ENCODE assay signal across 8 cellular contexts in genomic region chr5:149564542-149565140, GRCh38. TPM values are rescaled to one million over a fixed set of nuclear protein-coding genes. Genes with fewer than 3 reads are reported as not detected.
DNase-seq lines count a peak whose midpoint lies in the region; ATAC-seq and TF ChIP-seq lines count a peak whose summit lies in the region.
"Not testable (repeated sequence)": the region's sequence is repeated elsewhere in the genome, so short reads cannot be mapped to it uniquely, and the experiment has no call there.

No MANE protein-coding gene starts in this region.

- not testable (repeated sequence) for H3K9me3 ChIP-seq in esophagus muscularis mucosa

- peak; percentile 88 for ATAC-seq in GM21825 (IDR thresholded peaks at IDR 0.05; ENCODE audit: unreplicated experiment)

- not testable (repeated sequence) for H3K36me3 ChIP-seq in GM06990 (ENCODE audit: control insufficient read depth, insufficient read depth, low read length); esophagus muscularis mucosa

- not testable (repeated sequence) for TF ChIP-seq EP300 in esophagus muscularis mucosa (IDR thresholded peaks at IDR 0.05)

- peaks cover 35 to 47% (median 41%) of the 10 kb centered on the region in 4 donors for H3K4me1 ChIP-seq in esophagus muscularis mucosa

- TF ChIP-seq CTCF in GM06990 (IDR thresholded peaks at IDR 0.05; ENCODE audit: insufficient read depth, low read length, poor library complexity, severe bottlenecking) (peak; percentile 44), esophagus muscularis mucosa (IDR thresholded peaks at IDR 0.05) (peak; percentile 62 to 76 (median 63)), type B pancreatic cell (conservative IDR thresholded peaks at IDR 0.05) (peak; percentile 85)

- H3K9me3 Mint-ChIP-seq in activated CD4-positive, alpha-beta T cell treated with anti-CD3 and anti-CD28 coated beads, Interleukin-2, amount 10 ng/mL, durations not matched to agents 7 days and 5 days; type B pancreatic cell: not testable (repeated sequence)

- CTCF ChIA-PET in activated CD4-positive, alpha-beta T cell treated with anti-CD3 and anti-CD28 coated beads, Interleukin-2, amount 10 ng/mL, durations not matched to agents 7 days and 5 days (lab: Charles Lee): interaction anchor here (0.7 to 1.6 kb wide), 8 partner anchors 13 to 197 kb away, joined by 3 to 5 read pairs (median 4); partner anchors contain the start of gene CSNK1A1

- intact Hi-C loops in esophagus muscularis mucosa (cut with DNase I): loop anchor here (2.0 to 5.0 kb wide), 2 partner anchors 122 to 197 kb away; no protein-coding TSS in a partner anchor

- H3K27me3 ChIP-seq in GM06990 (replicated peaks; ENCODE audit: control insufficient read depth, insufficient read depth, low read length); esophagus muscularis mucosa: not testable (repeated sequence)

- WGBS in esophagus muscularis mucosa: 62% methylated on average over 15 of the region's 15 CpGs

- H3K27me3 Mint-ChIP-seq in activated CD4-positive, alpha-beta T cell treated with anti-CD3 and anti-CD28 coated beads, Interleukin-2, amount 10 ng/mL, durations not matched to agents 7 days and 5 days; type B pancreatic cell: not testable (repeated sequence)

- DNase-seq in GM06990 (ENCODE audit: extremely low read depth, insufficient read length) (peak; percentile 44), HT-29 (ENCODE audit: low spot score) (peak; percentile 83), NCI-H526 treated with DMSO at 0.1 percent for 48 hours (lab: John Stamatoyannopoulos, UW) (peak; percentile 65), middle frontal gyrus (ENCODE audit: extremely low spot score, low spot score) (peak; percentile 79)
- peak; percentile 43 for DNase-seq in activated CD4-positive, alpha-beta T cell treated with anti-CD3 and anti-CD28 coated beads, Interleukin-2, amount 10 ng/mL, durations not matched to agents 7 days and 5 days
- not testable (repeated sequence) for DNase-seq in esophagus muscularis mucosa (ENCODE audit: extremely low spot score); type B pancreatic cell (ENCODE audit: extremely low spot score, unreplicated experiment)

- POLR2A ChIA-PET in activated CD4-positive, alpha-beta T cell treated with anti-CD3 and anti-CD28 coated beads, Interleukin-2, amount 10 ng/mL, durations not matched to agents 7 days and 5 days (lab: Charles Lee): not testable (repeated sequence)

- TF ChIP-seq POLR2A in esophagus muscularis mucosa (IDR thresholded peaks at IDR 0.05; ENCODE audit: low read depth): not testable (repeated sequence)

- not testable (repeated sequence) for H3K4me3 ChIP-seq in GM06990 (replicated peaks; ENCODE audit: low read depth, low read length)
- peak overlapping the region in 1 of 4 donors; percentile 1 for H3K4me3 ChIP-seq in esophagus muscularis mucosa

- peak overlapping the region; percentile 41 for H3K27ac Mint-ChIP-seq in activated CD4-positive, alpha-beta T cell treated with anti-CD3 and anti-CD28 coated beads, Interleukin-2, amount 10 ng/mL, durations not matched to agents 7 days and 5 days
- peak overlapping the region; percentile 57 for H3K27ac Mint-ChIP-seq in type B pancreatic cell

- not testable (repeated sequence) for H3K36me3 Mint-ChIP-seq in activated CD4-positive, alpha-beta T cell treated with anti-CD3 and anti-CD28 coated beads, Interleukin-2, amount 10 ng/mL, durations not matched to agents 7 days and 5 days (ENCODE audit: low read depth); type B pancreatic cell

- H3K4me1 Mint-ChIP-seq in activated CD4-positive, alpha-beta T cell treated with anti-CD3 and anti-CD28 coated beads, Interleukin-2, amount 10 ng/mL, durations not matched to agents 7 days and 5 days: peaks cover 20% of the 10 kb centered on the region
- peaks cover 27% of the 10 kb centered on the region for H3K4me1 Mint-ChIP-seq in type B pancreatic cell (ENCODE audit: unreplicated experiment)

- peak overlapping the region; percentile 40 to 64 (median 56) for H3K27ac ChIP-seq in esophagus muscularis mucosa (replicated peaks in 1 of 4)

- H3K4me3 Mint-ChIP-seq in activated CD4-positive, alpha-beta T cell treated with anti-CD3 and anti-CD28 coated beads, Interleukin-2, amount 10 ng/mL, durations not matched to agents 7 days and 5 days: not testable (repeated sequence)
- H3K4me3 Mint-ChIP-seq in type B pancreatic cell: peak overlapping the region; percentile 3

RNA-seq across cellular contexts. Expression of gene CSNK1A1, which starts 13.4 kb away (rescaled TPM):
- 318 and 376 TPM in 2 replicates for total RNA-seq in HT-29 (2014; rRNA removed; shearing (Covaris generic))
- 100 to 1,000 TPM; 164 to 199 TPM for total RNA-seq in activated CD4-positive, alpha-beta T cell treated with anti-CD3 and anti-CD28 coated beads, Interleukin-2, amount 10 ng/mL, durations not matched to agents 7 days and 5 days
- total RNA-seq in esophagus muscularis mucosa: 100 to 1,000 TPM; 283 to 347 (median 336) TPM
- 224 and 294 TPM in 2 replicates for total RNA-seq in type B pancreatic cell (ENCODE audit: low replicate concordance)

RNA-seq across cellular contexts. Expression of gene ARHGEF37, which starts 16.7 kb away (rescaled TPM):
- 0.10 and 0.15 TPM in 2 replicates for total RNA-seq in HT-29 (2014; rRNA removed; shearing (Covaris generic))
- under 1 TPM; 0.37 to 0.52 TPM for total RNA-seq in activated CD4-positive, alpha-beta T cell treated with anti-CD3 and anti-CD28 coated beads, Interleukin-2, amount 10 ng/mL, durations not matched to agents 7 days and 5 days
- total RNA-seq in esophagus muscularis mucosa: 10 to 100 TPM; 11.9 to 22.0 (median 19.5) TPM
- total RNA-seq in type B pancreatic cell (ENCODE audit: low replicate concordance): 7.1 and 16.8 TPM in 2 replicates
